ENCODE assay signal across 7 cellular contexts in genomic region chr3:33900440-33900808, GRCh38.
"Had no signal": no experiment of that assay in that cellular context is flagged by ENCODE, and none has a peak within 500 bp of the region (broad histone marks: within the 10 kb centered on the region; RNA-seq: fewer than 3 reads in every experiment).

No MANE protein-coding gene starts in this region.

- H3K4me1 Mint-ChIP-seq: GM23338, H9 had no signal

- DNase-seq: H9, HCEC 1CT, IMR-90 had no signal

- FAIRE-seq: H1, H54, HTR-8/SVneo had no signal

- H3K9me3 Mint-ChIP-seq: GM23338, H9 had no signal

- H3K4me3 Mint-ChIP-seq: GM23338, H9 had no signal

- H3K4me2 ChIP-seq: GM23338 had no signal

- H3K4me3 ChIP-seq: GM23338 had no signal

- H3K27ac Mint-ChIP-seq: GM23338, H9 had no signal

- ATAC-seq: GM23338 had no signal
